1 cellular context compared by ENCODE assay signal in the genomic region with DNA sequence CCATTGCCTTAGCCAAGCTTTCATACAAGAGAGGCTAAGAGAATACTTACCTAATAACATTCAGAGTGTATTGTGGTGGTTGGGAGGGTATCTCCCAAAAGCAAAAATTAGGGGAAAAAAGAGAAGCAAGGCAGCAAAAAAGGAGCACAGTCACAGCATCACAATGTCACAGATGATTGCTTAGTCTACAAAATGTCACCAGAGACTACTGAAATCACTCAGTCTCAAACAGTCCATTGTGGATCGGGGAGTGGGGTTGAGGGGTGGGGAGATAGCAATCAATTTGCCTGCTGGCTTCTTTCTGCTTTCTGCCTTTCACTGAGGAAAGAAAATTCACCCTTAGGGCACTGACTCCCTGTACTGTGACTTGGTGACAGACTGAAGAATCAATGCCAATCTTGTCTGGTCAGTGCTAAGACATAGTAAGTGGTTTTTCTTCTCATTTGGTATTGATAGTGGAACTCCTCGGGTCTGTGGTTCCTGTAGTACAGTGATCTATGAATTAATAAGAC.
TF ChIP-seq lines count a peak whose summit lies in the region.

No MANE protein-coding gene starts in this region.

TF ChIP-seq in SK-N-SH treated with all-trans-retinoic acid at 6 μM for 48 hours, 23 proteins besides CTCF, POLR2A, EP300 and RAD21 (continued from another document):
- TF ChIP-seq, protein P1, sequence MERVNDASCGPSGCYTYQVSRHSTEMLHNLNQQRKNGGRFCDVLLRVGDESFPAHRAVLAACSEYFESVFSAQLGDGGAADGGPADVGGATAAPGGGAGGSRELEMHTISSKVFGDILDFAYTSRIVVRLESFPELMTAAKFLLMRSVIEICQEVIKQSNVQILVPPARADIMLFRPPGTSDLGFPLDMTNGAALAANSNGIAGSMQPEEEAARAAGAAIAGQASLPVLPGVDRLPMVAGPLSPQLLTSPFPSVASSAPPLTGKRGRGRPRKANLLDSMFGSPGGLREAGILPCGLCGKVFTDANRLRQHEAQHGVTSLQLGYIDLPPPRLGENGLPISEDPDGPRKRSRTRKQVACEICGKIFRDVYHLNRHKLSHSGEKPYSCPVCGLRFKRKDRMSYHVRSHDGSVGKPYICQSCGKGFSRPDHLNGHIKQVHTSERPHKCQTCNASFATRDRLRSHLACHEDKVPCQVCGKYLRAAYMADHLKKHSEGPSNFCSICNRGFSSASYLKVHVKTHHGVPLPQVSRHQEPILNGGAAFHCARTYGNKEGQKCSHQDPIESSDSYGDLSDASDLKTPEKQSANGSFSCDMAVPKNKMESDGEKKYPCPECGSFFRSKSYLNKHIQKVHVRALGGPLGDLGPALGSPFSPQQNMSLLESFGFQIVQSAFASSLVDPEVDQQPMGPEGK (CRISPR knock-in tag; IDR thresholded peaks at IDR 0.05; ENCODE audit: borderline replicate concordance), result no peak
- TF ChIP-seq, protein P2, sequence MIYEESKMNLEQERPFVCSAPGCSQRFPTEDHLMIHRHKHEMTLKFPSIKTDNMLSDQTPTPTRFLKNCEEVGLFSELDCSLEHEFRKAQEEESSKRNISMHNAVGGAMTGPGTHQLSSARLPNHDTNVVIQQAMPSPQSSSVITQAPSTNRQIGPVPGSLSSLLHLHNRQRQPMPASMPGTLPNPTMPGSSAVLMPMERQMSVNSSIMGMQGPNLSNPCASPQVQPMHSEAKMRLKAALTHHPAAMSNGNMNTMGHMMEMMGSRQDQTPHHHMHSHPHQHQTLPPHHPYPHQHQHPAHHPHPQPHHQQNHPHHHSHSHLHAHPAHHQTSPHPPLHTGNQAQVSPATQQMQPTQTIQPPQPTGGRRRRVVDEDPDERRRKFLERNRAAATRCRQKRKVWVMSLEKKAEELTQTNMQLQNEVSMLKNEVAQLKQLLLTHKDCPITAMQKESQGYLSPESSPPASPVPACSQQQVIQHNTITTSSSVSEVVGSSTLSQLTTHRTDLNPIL (CRISPR knock-in tag; IDR thresholded peaks at IDR 0.05; ENCODE audit: low read depth), result no peak
- TF ChIP-seq GLIS3 (CRISPR knock-in tag; IDR thresholded peaks at IDR 0.05) (no peak), OSR1 (CRISPR knock-in tag; IDR thresholded peaks at IDR 0.05) (no peak), RARB (CRISPR knock-in tag; IDR thresholded peaks at IDR 0.05) (no peak), BACH2 (CRISPR knock-in tag; IDR thresholded peaks at IDR 0.05; ENCODE audit: borderline replicate concordance) (no peak)
